Comparison of ENCODE assay signal across 8 cellular contexts in the genomic region with DNA sequence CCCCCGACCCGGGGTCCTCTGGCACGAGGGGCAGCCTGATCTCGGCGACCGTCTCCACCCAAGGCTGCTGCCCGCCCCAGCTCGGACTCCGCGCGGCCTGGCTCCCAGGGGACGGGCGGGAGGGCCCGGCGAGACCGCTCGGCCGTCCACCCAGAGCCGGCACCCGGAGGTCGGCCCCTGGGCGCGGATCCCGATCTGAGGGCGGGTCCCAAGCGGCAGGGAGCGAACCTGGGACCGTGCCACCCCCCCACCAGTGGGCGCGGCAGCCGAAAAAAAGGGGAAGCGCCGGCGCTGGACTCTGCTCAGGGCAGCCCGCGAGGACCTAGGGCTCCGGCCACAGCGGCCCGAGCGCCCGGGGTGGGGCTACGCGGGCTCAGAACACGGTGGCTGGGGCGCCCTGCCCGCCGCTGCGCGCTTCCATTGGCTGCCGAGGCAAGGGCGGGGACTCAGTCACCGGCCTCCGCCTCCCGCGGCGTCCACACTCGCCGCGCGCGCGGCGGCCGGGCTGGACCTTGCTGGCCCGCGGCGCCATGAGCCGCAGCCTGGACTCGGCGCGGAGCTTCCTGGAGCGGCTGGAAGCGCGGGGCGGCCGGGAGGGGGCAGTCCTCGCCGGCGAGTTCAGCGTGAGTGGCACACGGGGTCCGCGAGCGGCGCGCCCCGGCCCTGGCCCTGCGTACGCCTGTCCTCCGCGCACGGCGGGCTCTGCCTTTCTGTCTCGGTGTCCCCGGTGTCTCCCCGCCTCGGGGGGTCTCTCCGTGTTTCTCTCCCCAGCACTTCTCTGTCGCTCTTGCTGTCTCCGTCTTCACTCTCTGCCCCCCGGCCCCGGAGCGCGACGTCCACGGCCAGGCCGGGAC. TPM values are rescaled to one million over a fixed set of nuclear protein-coding genes. Genes with fewer than 3 reads are reported as not detected.
DNase-seq lines count a peak whose midpoint lies in the region; ATAC-seq and TF ChIP-seq lines count a peak whose summit lies in the region.

TSS of gene PTPN18 (plus strand) at position 479 of the 854 bp plus-strand sequence. CDS start at position 531, 52 bp downstream.

- H3K4me1 ChIP-seq in heart right ventricle, result peaks cover 3 to 46% (median 39%) of the 10 kb centered on the region in 9 donors

- H3K9me3 ChIP-seq in heart right ventricle, result peaks cover 0 to 9% (median 0%) of the 10 kb centered on the region in 11 donors

- WGBS in heart right ventricle, 2 donors, result 0% methylated on average over 102 to 107 of the region's 107 CpGs

- H3K36me3 ChIP-seq in H7 (replicated peaks; ENCODE audit: control insufficient read depth, insufficient read depth, low read length) (no peaks in the 10 kb centered on the region), heart right ventricle (peaks cover 0 to 4% (median 0%) of the 10 kb centered on the region in 9 donors)

- DNase-seq in GM12864 (ENCODE audit: low read depth) (no peak), H7 (peak; percentile 95), LoVo (ENCODE audit: low spot score) (peak; percentile 91), SKM-1 treated with dmso at 0.1 percent for 144 hours (lab: John Stamatoyannopoulos, UW; ENCODE audit: unreplicated experiment) (peak; percentile 42), amniotic stem cell (lab: John Stamatoyannopoulos, UW) (peak; percentile 67), heart right ventricle (peak; percentile 89 to 94), pons (ENCODE audit: low spot score) (peak; percentile 84), NCI-H128 (lab: John Stamatoyannopoulos, UW; ENCODE audit: unreplicated experiment) (no peak)

- H3K27ac ChIP-seq in heart right ventricle, result peak within 1 kb of the TSS; percentile 2 to 95 (median 88)

- H3K4me3 ChIP-seq in GM12864 (ENCODE audit: low read depth, low read length) (peak within 1 kb of the TSS; percentile 80), H7 (ENCODE audit: insufficient read depth, low read depth, low read length) (peak within 1 kb of the TSS; percentile 74), heart right ventricle (peak within 1 kb of the TSS; percentile 45 to 93 (median 76))

- ATAC-seq in heart right ventricle, result peak; percentile 97

- H3K27me3 ChIP-seq in H7 (ENCODE audit: control insufficient read depth, insufficient read depth, low read length) (peaks cover 26% of the 10 kb centered on the region), heart right ventricle (no peaks in the 10 kb centered on the region)

- peak; percentile 41 for TF ChIP-seq CTCF in GM12864 (IDR thresholded peaks at IDR 0.05; ENCODE audit: low read depth, low read length, missing control alignments)
- peak; percentile 29 to 84 (median 61) for TF ChIP-seq CTCF in heart right ventricle (IDR thresholded peaks at IDR 0.05)

- intact Hi-C loops in heart right ventricle (cut with DNase I), result loop anchor here in 2 of 10 donors (2.0 to 5.0 kb wide), 2 partner anchors 15 to 36 kb away; no protein-coding TSS in a partner anchor

RNA-seq across cellular contexts. Expression of gene PTPN18, which starts in this region (rescaled TPM):
- 9.6 and 11.9 TPM in 2 replicates for total RNA-seq in H7 (2014; rRNA removed; shearing (Covaris generic))
- 10 to 100 TPM in 7 of 10 donors, 1 to 10 TPM in 3; 7.8 to 24.3 (median 11.2) TPM for total RNA-seq in heart right ventricle
- polyA plus RNA-seq in heart right ventricle, result 10 to 100 TPM; 17.3 to 35.0 TPM

Comparison
In these comparisons a context has a peak if more than half of its experiments do, and no peak if none do; other contexts are left out.
1. DNase-seq: peak in H7 (single experiment), LoVo (single experiment), SKM-1 treated with dmso at 0.1 percent for 144 hours (single experiment), amniotic stem cell (single experiment), heart right ventricle (2 of 2) and pons (single experiment); none in GM12864 (single experiment) and NCI-H128 (single experiment).
2. Peak in every context shown above with its lines, with median percentiles within 50 percentile points of each other: H3K4me3 ChIP-seq.